ENCODE assay signal across 4 cellular contexts in genomic region chr2:44013205-44013604, GRCh38. TPM values are rescaled to one million over a fixed set of nuclear protein-coding genes. Genes with fewer than 3 reads are reported as not detected.
A peak's percentile ranks its signal among the peaks of the same experiment; 100 is the strongest.
DNase-seq lines count a peak whose midpoint lies in the region; ATAC-seq, FAIRE-seq and TF ChIP-seq lines count a peak whose summit lies in the region.
"Not testable (repeated sequence)": the region's sequence is repeated elsewhere in the genome, so short reads cannot be mapped to it uniquely, and the experiment has no call there.

No MANE protein-coding gene starts in this region.

- not testable (repeated sequence) for H3K27me3 ChIP-seq in GM23338 (ENCODE audit: insufficient read depth); parathyroid adenoma (ENCODE audit: control insufficient read depth, insufficient read depth, low read length)

- not testable (repeated sequence) for ATAC-seq in GM23338, WTC11

- not testable (repeated sequence) for H3K36me3 ChIP-seq in GM23338 (ENCODE audit: insufficient read depth); parathyroid adenoma (ENCODE audit: control insufficient read depth, insufficient read depth, low read length)

- not testable (repeated sequence) for H3K79me2 ChIP-seq in GM23338 (replicated peaks; ENCODE audit: insufficient read depth); parathyroid adenoma

- H3K9me3 Mint-ChIP-seq in GM23338, WTC11: not testable (repeated sequence)

- H4K20me1 ChIP-seq in GM23338 (replicated peaks; ENCODE audit: insufficient read depth) = not testable (repeated sequence)

- H3F3A ChIP-seq in GM23338 (replicated peaks; ENCODE audit: low read depth) = not testable (repeated sequence)

- H3K27ac ChIP-seq in GM23338 (ENCODE audit: low read depth) = peak overlapping the region; percentile 28; the same call in 1 of the 2 replicates
- H3K27ac ChIP-seq in parathyroid adenoma = peak overlapping the region; percentile 82

- H3K9me2 ChIP-seq in GM23338 (ENCODE audit: insufficient read depth) = not testable (repeated sequence)

- H3K4me1 Mint-ChIP-seq in GM23338 (peaks cover 17% of the 10 kb centered on the region), WTC11 (peaks cover 12% of the 10 kb centered on the region)

- FAIRE-seq in G401.6 (lab: Jason Lieb, UNC) = peak; percentile 74

- POLR2A ChIA-PET in WTC11 (lab: Charles Lee) = not testable (repeated sequence)

- not testable (repeated sequence) for H3K36me3 Mint-ChIP-seq in GM23338 (ENCODE audit: low read depth); WTC11

- H3K27ac Mint-ChIP-seq in GM23338, WTC11: not testable (repeated sequence)

- peak overlapping the region; percentile 64; the same call in 1 of the 2 replicates for H2AFZ ChIP-seq in GM23338
- H2AFZ ChIP-seq in parathyroid adenoma = not testable (repeated sequence)

- not testable (repeated sequence) for H3K9me3 ChIP-seq in parathyroid adenoma (ENCODE audit: control insufficient read depth, low read length)

- not testable (repeated sequence) for H3K4me3 Mint-ChIP-seq in GM23338, WTC11

- CTCF ChIA-PET in WTC11 (lab: Charles Lee) = interaction anchor here (0.5 to 1.3 kb wide), 2 partner anchors 31 to 108 kb away, joined by 3 to 5 read pairs; no protein-coding TSS in a partner anchor

- H3K27me3 Mint-ChIP-seq in GM23338 (ENCODE audit: insufficient read depth, low read depth, poor library complexity); WTC11 (ENCODE audit: low read depth): not testable (repeated sequence)

- DNase-seq in GM23338 (ENCODE audit: low spot score); WTC11 (ENCODE audit: low spot score): not testable (repeated sequence)

- H3K4me1 ChIP-seq in GM23338 (ENCODE audit: insufficient read depth) (peaks cover 13% of the 10 kb centered on the region), parathyroid adenoma (peaks cover 27% of the 10 kb centered on the region)

- H3K4me3 ChIP-seq in GM23338; parathyroid adenoma (ENCODE audit: low read depth, low read length): not testable (repeated sequence)

- not testable (repeated sequence) for H3K9ac ChIP-seq in parathyroid adenoma

- not testable (repeated sequence) for TF ChIP-seq CTCF in GM23338 (conservative IDR thresholded peaks at IDR 0.05; ENCODE audit: low read depth in 2 of 2); WTC11 (IDR thresholded peaks at IDR 0.05); parathyroid adenoma (IDR thresholded peaks at IDR 0.05)

- not testable (repeated sequence) for H3K4me2 ChIP-seq in GM23338; parathyroid adenoma (ENCODE audit: low read length)

TF ChIP-seq in WTC11, 78 proteins besides CTCF, POLR2A, EP300 and RAD21:
- peak; percentile 99 for TF ChIP-seq HMGA2 (CRISPR knock-in tag; IDR thresholded peaks at IDR 0.05)

RNA-seq across cellular contexts. Expression of gene LRPPRC, which starts 17.4 kb away (rescaled TPM):
- total RNA-seq in GM23338 (2014; rRNA removed; shearing (Covaris generic)) = 200 and 211 TPM in 2 replicates
- 163 and 175 TPM in 2 replicates for polyA plus RNA-seq in GM23338 (2016; fragmentation: Nextera tagmentation; extraction: Ambion mirVana)
- total RNA-seq in WTC11 (2021) = 220 to 253 TPM (median 228 TPM) in 3 replicates
